Comparison of ENCODE assay signal across 8 cellular contexts in the genomic region with DNA sequence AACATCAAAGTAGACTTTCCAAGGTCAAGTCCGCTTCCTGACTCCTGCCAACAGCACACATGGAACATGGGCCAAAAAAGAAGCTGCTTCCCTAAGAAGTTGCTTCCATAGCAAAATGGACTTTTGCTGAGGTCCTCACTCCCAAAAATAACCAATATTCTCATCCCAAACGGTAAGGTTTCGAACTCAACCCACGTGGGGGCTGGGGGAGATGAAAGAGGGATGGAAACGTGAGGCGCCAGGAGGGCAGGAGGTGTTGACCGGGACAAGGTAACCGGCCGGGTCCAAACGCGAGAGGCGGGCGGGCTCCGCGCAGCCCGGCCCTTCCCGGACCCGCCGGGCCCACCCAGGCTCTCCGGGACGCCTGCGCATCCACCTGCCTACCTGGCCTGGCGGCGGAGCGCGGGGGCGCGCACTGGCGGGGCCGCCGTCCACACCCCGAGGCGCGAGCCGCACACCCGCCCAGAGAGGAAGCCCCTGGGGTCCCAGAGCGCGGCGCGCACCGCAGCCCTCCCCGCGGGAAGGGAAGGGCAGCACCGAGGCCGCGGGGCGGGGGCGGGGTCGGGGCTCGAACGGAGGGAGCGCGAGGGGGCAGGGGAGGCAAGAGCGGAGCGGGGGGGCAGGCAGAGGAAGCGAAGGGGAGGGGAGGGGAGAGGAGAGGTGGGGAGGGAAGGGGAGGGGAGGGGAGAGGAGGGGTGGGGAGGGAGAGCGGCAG. TPM values are rescaled to one million over a fixed set of nuclear protein-coding genes. Genes with fewer than 3 reads are reported as not detected.
DNase-seq lines count a peak whose midpoint lies in the region; ATAC-seq and TF ChIP-seq lines count a peak whose summit lies in the region.

No MANE protein-coding gene starts in this region.

- no peaks in the 10 kb centered on the region; the same call in 1 of the 2 replicates for H4K20me1 ChIP-seq in SU-DHL-6 (ENCODE audit: low read depth, low read length)
- peaks cover 14% of the 10 kb centered on the region for H4K20me1 ChIP-seq in hepatocyte (ENCODE audit: insufficient read depth, poor library complexity, severe bottlenecking)

- H3K4me3 ChIP-seq in SU-DHL-6 (ENCODE audit: insufficient read depth, low read length, poor library complexity, severe bottlenecking) = peak overlapping the region; percentile 77
- peak overlapping the region; percentile 86 for H3K4me3 ChIP-seq in adipocyte (ENCODE audit: low read length)
- peak overlapping the region; percentile 85 for H3K4me3 ChIP-seq in hepatocyte
- peak overlapping the region; percentile 70 to 95 (median 87) for H3K4me3 ChIP-seq in skin epidermis

- H3F3A ChIP-seq in SU-DHL-6 (ENCODE audit: insufficient read depth) = peaks cover 14% of the 10 kb centered on the region; the same call in 1 of the 2 replicates

- no peak for TF ChIP-seq CTCF in SU-DHL-6 (IDR thresholded peaks at IDR 0.05; ENCODE audit: insufficient read depth, low read length, poor library complexity, severe bottlenecking)
- no peak for TF ChIP-seq CTCF in hepatocyte (IDR thresholded peaks at IDR 0.05; ENCODE audit: poor library complexity)

- WGBS in hepatocyte (ENCODE audit: low lambda C conversion rate, missing lambda C conversion rate) = 2% methylated on average over 28 of the region's 57 CpGs

- H3K4me1 ChIP-seq in adipocyte (ENCODE audit: control insufficient read depth, insufficient read depth, low read length) (peaks cover 17% of the 10 kb centered on the region), hepatocyte (ENCODE audit: insufficient read depth) (peaks cover 8% of the 10 kb centered on the region)

- H3K9me2 ChIP-seq in SU-DHL-6 (replicated peaks; ENCODE audit: insufficient read depth, low read length) = no peaks in the 10 kb centered on the region
- no peaks in the 10 kb centered on the region for H3K9me2 ChIP-seq in hepatocyte (replicated peaks; ENCODE audit: insufficient read depth)

- H2AFZ ChIP-seq in SU-DHL-6 (ENCODE audit: low read depth, low read length, severe bottlenecking) (peak overlapping the region; percentile 24), hepatocyte (peak overlapping the region; percentile 59)

- ATAC-seq in GM19438 (IDR thresholded peaks at IDR 0.05; ENCODE audit: low read depth, unreplicated experiment) = peak; percentile 18

- H3K36me3 ChIP-seq in SU-DHL-6 (ENCODE audit: low read length) (no peaks in the 10 kb centered on the region), adipocyte (ENCODE audit: control insufficient read depth, insufficient read depth, low read length, severe bottlenecking) (no peaks in the 10 kb centered on the region), hepatocyte (replicated peaks; ENCODE audit: insufficient read depth, low read depth) (no peaks in the 10 kb centered on the region)

- DNase-seq in CD1c-positive myeloid dendritic cell (ENCODE audit: extremely low spot score) (peak; percentile 63), HPDE6-E6E7 (ENCODE audit: extremely low spot score) (peak; percentile 28), adipocyte (ENCODE audit: low read depth) (peak; percentile 67), hepatocyte (ENCODE audit: low spot score) (peak; percentile 83), 8988T (no peak)

- peak overlapping the region; percentile 82 for H3K27ac ChIP-seq in SU-DHL-6 (ENCODE audit: low read depth, low read length)
- H3K27ac ChIP-seq in hepatocyte = peak overlapping the region; percentile 96
- H3K27ac ChIP-seq in skin epidermis = peak overlapping the region; percentile 69 to 97 (median 89)

- H3K79me2 ChIP-seq in SU-DHL-6 (ENCODE audit: insufficient read depth, low read length) (peaks cover 45% of the 10 kb centered on the region), hepatocyte (peaks cover 48% of the 10 kb centered on the region)

- H3K9ac ChIP-seq in SU-DHL-6 (ENCODE audit: low read length) (peak overlapping the region; percentile 82), adipocyte (ENCODE audit: low read length) (peak overlapping the region; percentile 78)

- H3K9me3 ChIP-seq in SU-DHL-6 (ENCODE audit: insufficient read depth, low read length) (no peaks in the 10 kb centered on the region), adipocyte (ENCODE audit: control insufficient read depth, low read length) (no peaks in the 10 kb centered on the region), hepatocyte (ENCODE audit: low read depth) (no peaks in the 10 kb centered on the region)

- H3K4me2 ChIP-seq in SU-DHL-6 (ENCODE audit: low read depth, low read length, poor library complexity, severe bottlenecking) = peak overlapping the region; percentile 78
- peak overlapping the region; percentile 82 for H3K4me2 ChIP-seq in hepatocyte

- no peaks in the 10 kb centered on the region for H3K27me3 ChIP-seq in SU-DHL-6 (ENCODE audit: low read length)
- no peaks in the 10 kb centered on the region for H3K27me3 ChIP-seq in adipocyte (replicated peaks; ENCODE audit: control insufficient read depth, insufficient read depth, low read length)
- no peaks in the 10 kb centered on the region for H3K27me3 ChIP-seq in hepatocyte

RNA-seq across cellular contexts. Expression of a gene that starts 0.7 kb away (rescaled TPM):
- total RNA-seq in hepatocyte = 51.8 and 53.1 TPM in 2 replicates
- polyA plus RNA-seq in hepatocyte = 31.1 and 37.2 TPM in 2 replicates

RNA-seq across cellular contexts. Expression of a gene that starts 57.3 kb away (rescaled TPM):
- total RNA-seq in hepatocyte = 9.7 and 13.1 TPM in 2 replicates
- polyA plus RNA-seq in hepatocyte = 9.0 and 14.0 TPM in 2 replicates
